In the genomic region with DNA sequence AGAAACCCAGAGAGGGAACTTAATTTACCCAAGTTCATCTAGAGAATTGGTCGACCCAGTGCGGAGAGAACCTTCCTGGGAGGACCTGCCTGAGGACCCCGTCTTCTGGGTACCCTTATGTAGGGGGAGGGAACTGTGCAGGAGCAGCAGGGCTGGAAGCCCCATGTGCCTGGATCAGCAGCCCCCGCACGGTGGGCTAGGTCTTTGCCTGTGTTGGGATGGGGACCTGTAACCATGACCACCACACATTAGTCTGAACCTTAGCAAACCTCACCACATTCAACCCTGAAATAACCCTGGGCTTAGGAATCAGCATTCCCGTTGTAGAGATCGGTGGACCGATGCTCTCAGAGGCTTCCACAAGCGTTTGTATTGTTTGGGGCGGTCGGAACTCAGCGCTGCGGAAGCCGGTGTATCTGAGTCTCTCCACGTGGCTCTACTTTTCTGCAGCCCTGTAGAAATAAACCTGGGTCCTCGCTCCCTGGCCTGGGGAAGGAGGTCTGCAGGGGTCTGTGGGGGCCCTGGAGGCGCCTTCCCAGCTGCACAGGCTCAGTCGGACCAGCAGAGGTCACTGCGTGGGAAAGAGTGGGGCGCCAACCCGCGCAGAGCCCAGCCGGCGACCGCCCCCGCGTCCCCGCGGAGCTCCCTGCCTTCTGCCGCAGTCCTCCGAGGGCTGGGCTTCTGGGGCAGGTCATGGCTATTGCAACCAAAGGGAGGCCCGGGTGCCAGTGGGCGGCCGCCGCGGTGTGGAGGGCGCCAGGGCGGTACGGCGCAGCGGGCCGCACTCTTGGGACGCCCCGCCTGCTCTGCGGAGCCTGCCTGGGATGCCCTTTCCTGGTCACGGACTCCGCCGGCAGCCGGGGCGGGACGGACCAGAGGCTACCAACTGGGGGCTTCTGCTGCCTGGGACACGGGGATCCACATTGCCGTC, we compare ENCODE assay signal across 8 cellular contexts. TPM values are rescaled to one million over a fixed set of nuclear protein-coding genes. Genes with fewer than 3 reads are reported as not detected.
DNase-seq lines count a peak whose midpoint lies in the region; ATAC-seq and TF ChIP-seq lines count a peak whose summit lies in the region.

No MANE protein-coding gene starts in this region.

- peaks cover 56 to 91% of the 10 kb centered on the region in 2 donors for H3K27me3 Mint-ChIP-seq in effector memory CD8-positive, alpha-beta T cell
- peaks cover 96% of the 10 kb centered on the region for H3K27me3 Mint-ChIP-seq in mesothelial cell of epicardium (ENCODE audit: low read depth)

- H3K36me3 Mint-ChIP-seq in effector memory CD8-positive, alpha-beta T cell (ENCODE audit: insufficient read depth), result peaks cover 9% of the 10 kb centered on the region
- no peaks in the 10 kb centered on the region for H3K36me3 Mint-ChIP-seq in mesothelial cell of epicardium

- peak; percentile 64 for ATAC-seq in HG03442 (IDR thresholded peaks at IDR 0.05; ENCODE audit: unreplicated experiment)
- ATAC-seq in effector memory CD8-positive, alpha-beta T cell (replicated peaks), result peak; percentile 91
- ATAC-seq in HG02981 (IDR thresholded peaks at IDR 0.05; ENCODE audit: unreplicated experiment), result no peak

- peaks cover 0 to 4% of the 10 kb centered on the region in 2 donors for H3K4me1 Mint-ChIP-seq in effector memory CD8-positive, alpha-beta T cell (ENCODE audit: low read depth in 2 of 2)
- H3K4me1 Mint-ChIP-seq in mesothelial cell of epicardium, result no peaks in the 10 kb centered on the region

- no peak overlapping the region for H3K27ac Mint-ChIP-seq in effector memory CD8-positive, alpha-beta T cell
- no peak overlapping the region for H3K27ac Mint-ChIP-seq in mesothelial cell of epicardium

- DNase-seq in CD1c-positive myeloid dendritic cell (ENCODE audit: extremely low spot score), result peak; percentile 52
- DNase-seq in activated CD8-positive, alpha-beta memory T cell treated with anti-CD3 and anti-CD28 coated beads for 24 hours, result peak; percentile 82
- DNase-seq in effector memory CD8-positive, alpha-beta T cell, result peak; percentile 34 to 44 (median 41)
- DNase-seq in mesothelial cell of epicardium (ENCODE audit: low spot score in 2 of 2, unreplicated experiment in 2 of 2), result peak in 1 of 2 experiments; percentile 69
- DNase-seq in stimulated activated CD8-positive, alpha-beta memory T cell treated with anti-CD3 and anti-CD28 coated beads, Interleukin-4, amount 100 ng/mL, for 24 hours (ENCODE audit: low read depth), result peak; percentile 48
- DNase-seq in NCI-H1105 treated with DMSO at 0.1 percent for 48 hours (lab: John Stamatoyannopoulos, UW), result no peak

- no peaks in the 10 kb centered on the region for H3K9me3 Mint-ChIP-seq in effector memory CD8-positive, alpha-beta T cell
- H3K9me3 Mint-ChIP-seq in mesothelial cell of epicardium, result no peaks in the 10 kb centered on the region

- peak; percentile 46 for TF ChIP-seq CTCF in mesothelial cell of epicardium (IDR thresholded peaks at IDR 0.05; ENCODE audit: unreplicated experiment)

- peak overlapping the region; percentile 37 to 46 for H3K4me3 Mint-ChIP-seq in effector memory CD8-positive, alpha-beta T cell
- H3K4me3 Mint-ChIP-seq in mesothelial cell of epicardium, result no peak overlapping the region

RNA-seq across cellular contexts. Expression of a gene that starts 36.2 kb away (rescaled TPM):
- not detected in 3 replicates for total RNA-seq in mesothelial cell of epicardium

RNA-seq across cellular contexts. Expression of a gene that starts 51.0 kb away (rescaled TPM):
- 0.58 to 1.1 TPM (median 0.63 TPM) in 3 replicates for total RNA-seq in mesothelial cell of epicardium
